1 cellular context compared by ENCODE assay signal in the genomic region with DNA sequence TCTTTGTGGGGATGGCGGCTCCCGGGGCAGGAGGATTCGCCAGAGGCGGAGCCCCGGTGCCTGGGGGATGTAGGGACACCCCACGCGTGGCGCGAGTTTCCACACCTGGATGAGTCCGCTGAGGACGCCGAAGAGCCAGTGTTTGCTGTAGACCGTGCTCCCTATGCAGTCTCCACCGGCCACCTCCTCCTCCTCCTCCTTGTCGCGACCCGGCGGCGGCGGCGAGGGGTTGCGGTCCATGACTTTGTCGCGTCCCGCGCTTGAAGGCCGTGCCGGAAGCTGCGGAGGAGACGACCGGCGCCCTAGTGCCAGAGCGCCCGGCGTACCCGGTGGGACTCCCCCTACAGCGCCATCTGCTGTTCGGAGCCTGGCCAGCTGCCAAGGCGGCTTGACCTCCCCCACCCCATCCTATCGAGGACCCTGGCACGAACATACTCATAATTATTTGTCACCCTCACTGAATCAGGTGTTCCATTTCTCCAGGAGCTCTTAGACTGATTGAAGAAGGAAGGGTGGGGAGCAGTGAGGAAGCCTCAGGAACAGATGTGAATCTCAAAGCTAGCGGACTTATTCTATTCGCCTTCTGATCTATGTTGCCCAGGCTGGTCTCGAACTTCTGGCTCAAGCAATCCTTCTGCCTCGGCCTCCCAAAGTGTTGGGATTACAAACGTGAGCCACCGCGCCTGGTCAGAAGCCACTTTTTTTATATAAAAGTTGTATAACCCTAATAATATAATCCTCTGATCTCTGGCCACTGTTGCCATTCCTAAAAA.
A peak's percentile ranks its signal among the peaks of the same experiment; 100 is the strongest.
TF ChIP-seq lines count a peak whose summit lies in the region.

A gene with protein sequence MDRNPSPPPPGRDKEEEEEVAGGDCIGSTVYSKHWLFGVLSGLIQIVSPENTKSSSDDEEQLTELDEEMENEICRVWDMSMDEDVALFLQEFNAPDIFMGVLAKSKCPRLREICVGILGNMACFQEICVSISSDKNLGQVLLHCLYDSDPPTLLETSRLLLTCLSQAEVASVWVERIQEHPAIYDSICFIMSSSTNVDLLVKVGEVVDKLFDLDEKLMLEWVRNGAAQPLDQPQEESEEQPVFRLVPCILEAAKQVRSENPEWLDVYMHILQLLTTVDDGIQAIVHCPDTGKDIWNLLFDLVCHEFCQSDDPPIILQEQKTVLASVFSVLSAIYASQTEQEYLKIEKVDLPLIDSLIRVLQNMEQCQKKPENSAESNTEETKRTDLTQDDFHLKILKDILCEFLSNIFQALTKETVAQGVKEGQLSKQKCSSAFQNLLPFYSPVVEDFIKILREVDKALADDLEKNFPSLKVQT (minus strand): TSS at position 281 of the 773 bp plus-strand sequence. CDS start 41 bp downstream, at position 240.

TF ChIP-seq in K562, 482 proteins besides CTCF, POLR2A, EP300 and RAD21 (continued from another document and continues in another):
- TF ChIP-seq, protein P1, sequence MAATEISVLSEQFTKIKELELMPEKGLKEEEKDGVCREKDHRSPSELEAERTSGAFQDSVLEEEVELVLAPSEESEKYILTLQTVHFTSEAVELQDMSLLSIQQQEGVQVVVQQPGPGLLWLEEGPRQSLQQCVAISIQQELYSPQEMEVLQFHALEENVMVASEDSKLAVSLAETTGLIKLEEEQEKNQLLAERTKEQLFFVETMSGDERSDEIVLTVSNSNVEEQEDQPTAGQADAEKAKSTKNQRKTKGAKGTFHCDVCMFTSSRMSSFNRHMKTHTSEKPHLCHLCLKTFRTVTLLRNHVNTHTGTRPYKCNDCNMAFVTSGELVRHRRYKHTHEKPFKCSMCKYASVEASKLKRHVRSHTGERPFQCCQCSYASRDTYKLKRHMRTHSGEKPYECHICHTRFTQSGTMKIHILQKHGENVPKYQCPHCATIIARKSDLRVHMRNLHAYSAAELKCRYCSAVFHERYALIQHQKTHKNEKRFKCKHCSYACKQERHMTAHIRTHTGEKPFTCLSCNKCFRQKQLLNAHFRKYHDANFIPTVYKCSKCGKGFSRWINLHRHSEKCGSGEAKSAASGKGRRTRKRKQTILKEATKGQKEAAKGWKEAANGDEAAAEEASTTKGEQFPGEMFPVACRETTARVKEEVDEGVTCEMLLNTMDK (IDR thresholded peaks at IDR 0.05; ENCODE audit: borderline replicate concordance, insufficient read depth, low read depth, low read length, poor library complexity, severe bottlenecking): peak; percentile 60
- no peak for TF ChIP-seq ZNF778 (CRISPR knock-in tag; IDR thresholded peaks at IDR 0.05)
- TF ChIP-seq, protein P2, sequence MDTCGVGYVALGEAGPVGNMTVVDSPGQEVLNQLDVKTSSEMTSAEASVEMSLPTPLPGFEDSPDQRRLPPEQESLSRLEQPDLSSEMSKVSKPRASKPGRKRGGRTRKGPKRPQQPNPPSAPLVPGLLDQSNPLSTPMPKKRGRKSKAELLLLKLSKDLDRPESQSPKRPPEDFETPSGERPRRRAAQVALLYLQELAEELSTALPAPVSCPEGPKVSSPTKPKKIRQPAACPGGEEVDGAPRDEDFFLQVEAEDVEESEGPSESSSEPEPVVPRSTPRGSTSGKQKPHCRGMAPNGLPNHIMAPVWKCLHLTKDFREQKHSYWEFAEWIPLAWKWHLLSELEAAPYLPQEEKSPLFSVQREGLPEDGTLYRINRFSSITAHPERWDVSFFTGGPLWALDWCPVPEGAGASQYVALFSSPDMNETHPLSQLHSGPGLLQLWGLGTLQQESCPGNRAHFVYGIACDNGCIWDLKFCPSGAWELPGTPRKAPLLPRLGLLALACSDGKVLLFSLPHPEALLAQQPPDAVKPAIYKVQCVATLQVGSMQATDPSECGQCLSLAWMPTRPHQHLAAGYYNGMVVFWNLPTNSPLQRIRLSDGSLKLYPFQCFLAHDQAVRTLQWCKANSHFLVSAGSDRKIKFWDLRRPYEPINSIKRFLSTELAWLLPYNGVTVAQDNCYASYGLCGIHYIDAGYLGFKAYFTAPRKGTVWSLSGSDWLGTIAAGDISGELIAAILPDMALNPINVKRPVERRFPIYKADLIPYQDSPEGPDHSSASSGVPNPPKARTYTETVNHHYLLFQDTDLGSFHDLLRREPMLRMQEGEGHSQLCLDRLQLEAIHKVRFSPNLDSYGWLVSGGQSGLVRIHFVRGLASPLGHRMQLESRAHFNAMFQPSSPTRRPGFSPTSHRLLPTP (IDR thresholded peaks at IDR 0.05; ENCODE audit: borderline replicate concordance, extremely low read depth, insufficient read length): peak; percentile 19
- TF ChIP-seq CCNT2 (IDR thresholded peaks at IDR 0.05; ENCODE audit: borderline replicate concordance, extremely low read depth, insufficient read length, low read depth, low read length): peak; percentile 66
- peak; percentile 73 for TF ChIP-seq CREM (IDR thresholded peaks at IDR 0.05; ENCODE audit: low read depth)
- TF ChIP-seq, protein P3, sequence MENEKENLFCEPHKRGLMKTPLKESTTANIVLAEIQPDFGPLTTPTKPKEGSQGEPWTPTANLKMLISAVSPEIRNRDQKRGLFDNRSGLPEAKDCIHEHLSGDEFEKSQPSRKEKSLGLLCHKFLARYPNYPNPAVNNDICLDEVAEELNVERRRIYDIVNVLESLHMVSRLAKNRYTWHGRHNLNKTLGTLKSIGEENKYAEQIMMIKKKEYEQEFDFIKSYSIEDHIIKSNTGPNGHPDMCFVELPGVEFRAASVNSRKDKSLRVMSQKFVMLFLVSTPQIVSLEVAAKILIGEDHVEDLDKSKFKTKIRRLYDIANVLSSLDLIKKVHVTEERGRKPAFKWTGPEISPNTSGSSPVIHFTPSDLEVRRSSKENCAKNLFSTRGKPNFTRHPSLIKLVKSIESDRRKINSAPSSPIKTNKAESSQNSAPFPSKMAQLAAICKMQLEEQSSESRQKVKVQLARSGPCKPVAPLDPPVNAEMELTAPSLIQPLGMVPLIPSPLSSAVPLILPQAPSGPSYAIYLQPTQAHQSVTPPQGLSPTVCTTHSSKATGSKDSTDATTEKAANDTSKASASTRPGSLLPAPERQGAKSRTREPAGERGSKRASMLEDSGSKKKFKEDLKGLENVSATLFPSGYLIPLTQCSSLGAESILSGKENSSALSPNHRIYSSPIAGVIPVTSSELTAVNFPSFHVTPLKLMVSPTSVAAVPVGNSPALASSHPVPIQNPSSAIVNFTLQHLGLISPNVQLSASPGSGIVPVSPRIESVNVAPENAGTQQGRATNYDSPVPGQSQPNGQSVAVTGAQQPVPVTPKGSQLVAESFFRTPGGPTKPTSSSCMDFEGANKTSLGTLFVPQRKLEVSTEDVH (IDR thresholded peaks at IDR 0.05; ENCODE audit: low read depth, partially characterized antibody): peak; percentile 73
- peak; percentile 95 for TF ChIP-seq RBBP5 (IDR thresholded peaks at IDR 0.05; ENCODE audit: borderline replicate concordance, insufficient read depth, low read length, poor library complexity, severe bottlenecking)
- TF ChIP-seq POLR2AphosphoS2 (IDR thresholded peaks at IDR 0.05; ENCODE audit: low read length): no peak
- TF ChIP-seq, protein P4, sequence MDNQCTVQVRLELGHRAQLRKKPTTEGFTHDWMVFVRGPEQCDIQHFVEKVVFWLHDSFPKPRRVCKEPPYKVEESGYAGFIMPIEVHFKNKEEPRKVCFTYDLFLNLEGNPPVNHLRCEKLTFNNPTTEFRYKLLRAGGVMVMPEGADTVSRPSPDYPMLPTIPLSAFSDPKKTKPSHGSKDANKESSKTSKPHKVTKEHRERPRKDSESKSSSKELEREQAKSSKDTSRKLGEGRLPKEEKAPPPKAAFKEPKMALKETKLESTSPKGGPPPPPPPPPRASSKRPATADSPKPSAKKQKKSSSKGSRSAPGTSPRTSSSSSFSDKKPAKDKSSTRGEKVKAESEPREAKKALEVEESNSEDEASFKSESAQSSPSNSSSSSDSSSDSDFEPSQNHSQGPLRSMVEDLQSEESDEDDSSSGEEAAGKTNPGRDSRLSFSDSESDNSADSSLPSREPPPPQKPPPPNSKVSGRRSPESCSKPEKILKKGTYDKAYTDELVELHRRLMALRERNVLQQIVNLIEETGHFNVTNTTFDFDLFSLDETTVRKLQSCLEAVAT (IDR thresholded peaks at IDR 0.05): no peak
- TF ChIP-seq NFE2L1 (tag; IDR thresholded peaks at IDR 0.05; ENCODE audit: borderline replicate concordance, low read depth): no peak
- TF ChIP-seq RFX1 (IDR thresholded peaks at IDR 0.05): no peak
- TF ChIP-seq PHF8 (IDR thresholded peaks at IDR 0.05; ENCODE audit: borderline replicate concordance, low read length): peak; percentile 95
- TF ChIP-seq, protein P5, sequence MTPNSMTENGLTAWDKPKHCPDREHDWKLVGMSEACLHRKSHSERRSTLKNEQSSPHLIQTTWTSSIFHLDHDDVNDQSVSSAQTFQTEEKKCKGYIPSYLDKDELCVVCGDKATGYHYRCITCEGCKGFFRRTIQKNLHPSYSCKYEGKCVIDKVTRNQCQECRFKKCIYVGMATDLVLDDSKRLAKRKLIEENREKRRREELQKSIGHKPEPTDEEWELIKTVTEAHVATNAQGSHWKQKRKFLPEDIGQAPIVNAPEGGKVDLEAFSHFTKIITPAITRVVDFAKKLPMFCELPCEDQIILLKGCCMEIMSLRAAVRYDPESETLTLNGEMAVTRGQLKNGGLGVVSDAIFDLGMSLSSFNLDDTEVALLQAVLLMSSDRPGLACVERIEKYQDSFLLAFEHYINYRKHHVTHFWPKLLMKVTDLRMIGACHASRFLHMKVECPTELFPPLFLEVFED (CRISPR knock-in tag; conservative IDR thresholded peaks at IDR 0.05): no peak
- no peak for TF ChIP-seq NFATC3 (IDR thresholded peaks at IDR 0.05)
- TF ChIP-seq, protein P6, sequence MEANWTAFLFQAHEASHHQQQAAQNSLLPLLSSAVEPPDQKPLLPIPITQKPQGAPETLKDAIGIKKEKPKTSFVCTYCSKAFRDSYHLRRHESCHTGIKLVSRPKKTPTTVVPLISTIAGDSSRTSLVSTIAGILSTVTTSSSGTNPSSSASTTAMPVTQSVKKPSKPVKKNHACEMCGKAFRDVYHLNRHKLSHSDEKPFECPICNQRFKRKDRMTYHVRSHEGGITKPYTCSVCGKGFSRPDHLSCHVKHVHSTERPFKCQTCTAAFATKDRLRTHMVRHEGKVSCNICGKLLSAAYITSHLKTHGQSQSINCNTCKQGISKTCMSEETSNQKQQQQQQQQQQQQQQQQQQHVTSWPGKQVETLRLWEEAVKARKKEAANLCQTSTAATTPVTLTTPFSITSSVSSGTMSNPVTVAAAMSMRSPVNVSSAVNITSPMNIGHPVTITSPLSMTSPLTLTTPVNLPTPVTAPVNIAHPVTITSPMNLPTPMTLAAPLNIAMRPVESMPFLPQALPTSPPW (CRISPR knock-in tag; IDR thresholded peaks at IDR 0.05): peak; percentile 38; the same call in 1 of the 2 replicates
- TF ChIP-seq ZZZ3 (IDR thresholded peaks at IDR 0.05): peak; percentile 70; the same call in 1 of the 2 replicates
- TF ChIP-seq ZC3H8 (IDR thresholded peaks at IDR 0.05): no peak
- TF ChIP-seq, protein P7, sequence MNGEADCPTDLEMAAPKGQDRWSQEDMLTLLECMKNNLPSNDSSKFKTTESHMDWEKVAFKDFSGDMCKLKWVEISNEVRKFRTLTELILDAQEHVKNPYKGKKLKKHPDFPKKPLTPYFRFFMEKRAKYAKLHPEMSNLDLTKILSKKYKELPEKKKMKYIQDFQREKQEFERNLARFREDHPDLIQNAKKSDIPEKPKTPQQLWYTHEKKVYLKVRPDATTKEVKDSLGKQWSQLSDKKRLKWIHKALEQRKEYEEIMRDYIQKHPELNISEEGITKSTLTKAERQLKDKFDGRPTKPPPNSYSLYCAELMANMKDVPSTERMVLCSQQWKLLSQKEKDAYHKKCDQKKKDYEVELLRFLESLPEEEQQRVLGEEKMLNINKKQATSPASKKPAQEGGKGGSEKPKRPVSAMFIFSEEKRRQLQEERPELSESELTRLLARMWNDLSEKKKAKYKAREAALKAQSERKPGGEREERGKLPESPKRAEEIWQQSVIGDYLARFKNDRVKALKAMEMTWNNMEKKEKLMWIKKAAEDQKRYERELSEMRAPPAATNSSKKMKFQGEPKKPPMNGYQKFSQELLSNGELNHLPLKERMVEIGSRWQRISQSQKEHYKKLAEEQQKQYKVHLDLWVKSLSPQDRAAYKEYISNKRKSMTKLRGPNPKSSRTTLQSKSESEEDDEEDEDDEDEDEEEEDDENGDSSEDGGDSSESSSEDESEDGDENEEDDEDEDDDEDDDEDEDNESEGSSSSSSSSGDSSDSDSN (IDR thresholded peaks at IDR 0.05; ENCODE audit: borderline replicate concordance in 1 of 2, low read depth in 2 of 2, low read length in 2 of 2): peak in 1 of 2 experiments; percentile 76; a peak in 2 of 4 replicates
- TF ChIP-seq ZNF431 (CRISPR knock-in tag; IDR thresholded peaks at IDR 0.05): no peak
- peak; percentile 85 for TF ChIP-seq SNIP1 (IDR thresholded peaks at IDR 0.05; ENCODE audit: low read depth)
- TF ChIP-seq ELF4 (CRISPR knock-in tag; IDR thresholded peaks at IDR 0.05): no peak
- TF ChIP-seq SRSF9 (IDR thresholded peaks at IDR 0.05; ENCODE audit: borderline replicate concordance, low read depth, low read length): no peak
- peak; percentile 65 for TF ChIP-seq JUND (IDR thresholded peaks at IDR 0.05; ENCODE audit: borderline replicate concordance, low read depth, low read length)
- TF ChIP-seq JUND (tag; IDR thresholded peaks at IDR 0.05; ENCODE audit: borderline replicate concordance, low read depth, low read length): no peak; the same call in 2 of the 3 replicates
- 0 out of 2 replicates have a peak, but pooled peaks have one; percentile 52 for TF ChIP-seq PML (IDR thresholded peaks at IDR 0.05; ENCODE audit: low read length)
- TF ChIP-seq KHSRP (IDR thresholded peaks at IDR 0.05): no peak
- TF ChIP-seq ZNF143 (CRISPR knock-in tag; IDR thresholded peaks at IDR 0.05): no peak
- TF ChIP-seq PHB2 (IDR thresholded peaks at IDR 0.05; ENCODE audit: low read depth): no peak
- peak; percentile 64 for TF ChIP-seq L3MBTL2 (IDR thresholded peaks at IDR 0.05)
- no peak for TF ChIP-seq MTA2 (IDR thresholded peaks at IDR 0.05; ENCODE audit: low read depth)
- no peak for TF ChIP-seq FUS (optimal IDR thresholded peaks at IDR 0.05; ENCODE audit: low read depth, low read length)
- no peak for TF ChIP-seq HDAC8 (tag; IDR thresholded peaks at IDR 0.05)
- TF ChIP-seq POLR2G (IDR thresholded peaks at IDR 0.05; ENCODE audit: low read depth, low read length): peak; percentile 95
- TF ChIP-seq, protein P8, sequence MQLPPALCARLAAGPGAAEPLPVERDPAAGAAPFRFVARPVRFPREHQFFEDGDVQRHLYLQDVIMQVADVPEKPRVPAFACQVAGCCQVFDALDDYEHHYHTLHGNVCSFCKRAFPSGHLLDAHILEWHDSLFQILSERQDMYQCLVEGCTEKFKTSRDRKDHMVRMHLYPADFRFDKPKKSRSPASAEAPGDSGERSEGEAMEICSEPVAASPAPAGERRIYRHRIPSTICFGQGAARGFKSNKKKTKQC (CRISPR knock-in tag; IDR thresholded peaks at IDR 0.05): peak; percentile 76; the same call in 1 of the 2 replicates
- no peak for TF ChIP-seq ZNF165 (CRISPR knock-in tag; IDR thresholded peaks at IDR 0.05; ENCODE audit: borderline replicate concordance)
- TF ChIP-seq HMG20A (CRISPR knock-in tag; conservative IDR thresholded peaks at IDR 0.05): no peak
- 0 out of 2 replicates have a peak, but pooled peaks have one; percentile 19 for TF ChIP-seq RFX5 (IDR thresholded peaks at IDR 0.05; ENCODE audit: low read depth, low read length)
- TF ChIP-seq, protein P9, sequence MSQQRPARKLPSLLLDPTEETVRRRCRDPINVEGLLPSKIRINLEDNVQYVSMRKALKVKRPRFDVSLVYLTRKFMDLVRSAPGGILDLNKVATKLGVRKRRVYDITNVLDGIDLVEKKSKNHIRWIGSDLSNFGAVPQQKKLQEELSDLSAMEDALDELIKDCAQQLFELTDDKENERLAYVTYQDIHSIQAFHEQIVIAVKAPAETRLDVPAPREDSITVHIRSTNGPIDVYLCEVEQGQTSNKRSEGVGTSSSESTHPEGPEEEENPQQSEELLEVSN (IDR thresholded peaks at IDR 0.05; ENCODE audit: borderline replicate concordance in 1 of 2, extremely low read depth in 1 of 2, insufficient read depth in 1 of 2, insufficient read length in 1 of 2, low read depth in 1 of 2, low read length in 1 of 2, poor library complexity in 1 of 2, severe bottlenecking in 1 of 2): peak; percentile 45 to 69
- peak; percentile 64 for TF ChIP-seq FIP1L1 (IDR thresholded peaks at IDR 0.05; ENCODE audit: low read depth, low read length, poor library complexity, severe bottlenecking)
- no peak for TF ChIP-seq NEUROD1 (IDR thresholded peaks at IDR 0.05; ENCODE audit: borderline replicate concordance, low read depth, low read length, partially characterized antibody)
